1 cellular context compared by ENCODE assay signal in genomic region chrX:1392376-1393130, GRCh38.
A peak's percentile ranks its signal among the peaks of the same experiment; 100 is the strongest.
TF ChIP-seq lines count a peak whose summit lies in the region.

No MANE protein-coding gene starts in this region.

TF ChIP-seq in SK-N-SH, 30 proteins besides CTCF, POLR2A, EP300 and RAD21 (continued from another document):
- TF ChIP-seq IRF3 (IDR thresholded peaks at IDR 0.05; ENCODE audit: low read depth, low read length) (no peak), SIN3A (IDR thresholded peaks at IDR 0.05; ENCODE audit: borderline replicate concordance, low read depth, low read length) (0 out of 2 replicates have a peak, but pooled peaks have one; percentile 11), CHD2 (IDR thresholded peaks at IDR 0.05; ENCODE audit: low read length, partially characterized antibody) (no peak), TEAD4 (IDR thresholded peaks at IDR 0.05; ENCODE audit: borderline replicate concordance, insufficient read depth) (no peak), RXRA (IDR thresholded peaks at IDR 0.05; ENCODE audit: borderline replicate concordance, low read depth) (no peak; the same call in 1 of the 2 replicates)
